ENCODE assay signal across 8 cellular contexts in genomic region chr11:17389205-17389956, GRCh38. TPM values are rescaled to one million over a fixed set of nuclear protein-coding genes. Genes with fewer than 3 reads are reported as not detected.
A peak's percentile ranks its signal among the peaks of the same experiment; 100 is the strongest.
DNase-seq lines count a peak whose midpoint lies in the region; ATAC-seq lines count a peak whose summit lies in the region.

No MANE protein-coding gene starts in this region.

- peak overlapping the region; percentile 68 for H3K4me3 Mint-ChIP-seq in activated T-helper 2 cell treated with anti-CD3 and anti-CD28 coated beads, Interferon-gamma antibody, Interleukin-2, Interleukin-4, amounts not matched to agents 10 μg/mL and 5 μg/mL and 100 μg/mL, durations not matched to agents 14 hours and 24 hours and 36 hours (ENCODE audit: low read depth)

- H2BK5ac ChIP-seq in neuronal stem cell (ENCODE audit: low read length): no peak overlapping the region

- peaks cover 0 to 48% (median 5%) of the 10 kb centered on the region in 3 experiments for H3K27me3 ChIP-seq in neuronal stem cell (ENCODE audit: control insufficient read depth in 3 of 3, insufficient read depth in 3 of 3, low read depth in 1 of 3, low read length in 3 of 3)

- peaks cover 2 to 5% of the 10 kb centered on the region in 2 donors for H3K4me1 ChIP-seq in neuronal stem cell (ENCODE audit: control insufficient read depth in 2 of 2, insufficient read depth in 1 of 2, low read depth in 1 of 2, low read length in 2 of 2)

- no peak overlapping the region for H3K4ac ChIP-seq in neuronal stem cell (ENCODE audit: low read length)

- H3K23ac ChIP-seq in neuronal stem cell (ENCODE audit: low read depth, low read length, poor library complexity): no peak overlapping the region

- H3K4me2 ChIP-seq in neuronal stem cell (ENCODE audit: insufficient read depth, low read length, poor library complexity, severe bottlenecking): peak overlapping the region; percentile 86

- H3K4me3 ChIP-seq in neuronal stem cell (ENCODE audit: low read length in 2 of 2): peak overlapping the region; percentile 54 to 83

- H3K18ac ChIP-seq in neuronal stem cell (ENCODE audit: low read length): peak overlapping the region; percentile 94

- peaks cover 3% of the 10 kb centered on the region for H3K4me1 Mint-ChIP-seq in activated T-helper 2 cell treated with anti-CD3 and anti-CD28 coated beads, Interferon-gamma antibody, Interleukin-2, Interleukin-4, amounts not matched to agents 10 μg/mL and 5 μg/mL and 100 μg/mL, durations not matched to agents 14 hours and 24 hours and 36 hours (ENCODE audit: low read depth)

- H2BK120ac ChIP-seq in neuronal stem cell (ENCODE audit: low read depth, low read length): peak overlapping the region; percentile 26

- peak overlapping the region; percentile 100 for H2AFZ ChIP-seq in neuronal stem cell (ENCODE audit: low read length)

- H3K36me3 Mint-ChIP-seq in activated T-helper 2 cell treated with anti-CD3 and anti-CD28 coated beads, Interferon-gamma antibody, Interleukin-2, Interleukin-4, amounts not matched to agents 10 μg/mL and 5 μg/mL and 100 μg/mL, durations not matched to agents 14 hours and 24 hours and 36 hours (ENCODE audit: low read depth): no peaks in the 10 kb centered on the region

- H3K27ac Mint-ChIP-seq in activated T-helper 2 cell treated with anti-CD3 and anti-CD28 coated beads, Interferon-gamma antibody, Interleukin-2, Interleukin-4, amounts not matched to agents 10 μg/mL and 5 μg/mL and 100 μg/mL, durations not matched to agents 14 hours and 24 hours and 36 hours: no peak overlapping the region

- intact Hi-C loops in activated T-helper 2 cell treated with anti-CD3 and anti-CD28 coated beads, Interferon-gamma antibody, Interleukin-2, Interleukin-4, amounts not matched to agents 10 μg/mL and 5 μg/mL and 100 μg/mL, durations not matched to agents 14 hours and 24 hours and 36 hours (cut with micrococcal nuclease): no loop called here

- H3K79me1 ChIP-seq in neuronal stem cell (ENCODE audit: low read depth, low read length): no peaks in the 10 kb centered on the region

- DNase-seq in CMK (ENCODE audit: low read depth) (peak; percentile 29), KG1 (lab: John Stamatoyannopoulos, UW) (peak; percentile 14), OCI-M1 (lab: John Stamatoyannopoulos, UW) (peak; percentile 77), foreskin melanocyte (peak; percentile 11), neuronal stem cell (ENCODE audit: low spot score) (peak; percentile 77), substantia nigra (lab: John Stamatoyannopoulos, UW) (peak in 40 of 49 donors; percentile 9 to 91 (median 46))
- DNase-seq in activated T-helper 2 cell treated with anti-CD3 and anti-CD28 coated beads, Interferon-gamma antibody, Interleukin-2, Interleukin-4, amounts not matched to agents 10 μg/mL and 5 μg/mL and 100 μg/mL, durations not matched to agents 14 hours and 24 hours and 36 hours (ENCODE audit: low spot score): peak; percentile 68

- no peak overlapping the region for H4K8ac ChIP-seq in neuronal stem cell (ENCODE audit: low read depth, low read length)

- H3K36me3 ChIP-seq in neuronal stem cell (replicated peaks in 1 of 2; ENCODE audit: control insufficient read depth in 2 of 2, insufficient read depth in 2 of 2, low read length in 2 of 2): no peaks in the 10 kb centered on the region

- no peaks in the 10 kb centered on the region for H3K9me3 Mint-ChIP-seq in activated T-helper 2 cell treated with anti-CD3 and anti-CD28 coated beads, Interferon-gamma antibody, Interleukin-2, Interleukin-4, amounts not matched to agents 10 μg/mL and 5 μg/mL and 100 μg/mL, durations not matched to agents 14 hours and 24 hours and 36 hours

- peaks cover 5 to 8% of the 10 kb centered on the region in 2 donors for H3K9me3 ChIP-seq in neuronal stem cell (replicated peaks in 1 of 2; ENCODE audit: control insufficient read depth in 2 of 2, insufficient read depth in 1 of 2, low read depth in 1 of 2, low read length in 2 of 2)

- no peak overlapping the region for H2BK12ac ChIP-seq in neuronal stem cell (ENCODE audit: low read length)

- no peak overlapping the region for H2AK5ac ChIP-seq in neuronal stem cell (ENCODE audit: low read depth, low read length)

- H3K14ac ChIP-seq in neuronal stem cell (ENCODE audit: low read length): no peak overlapping the region

- peaks cover 28% of the 10 kb centered on the region for H3K27me3 Mint-ChIP-seq in activated T-helper 2 cell treated with anti-CD3 and anti-CD28 coated beads, Interferon-gamma antibody, Interleukin-2, Interleukin-4, amounts not matched to agents 10 μg/mL and 5 μg/mL and 100 μg/mL, durations not matched to agents 14 hours and 24 hours and 36 hours (ENCODE audit: low read depth)

- H4K91ac ChIP-seq in neuronal stem cell (ENCODE audit: low read depth, low read length, poor library complexity): no peak overlapping the region

- H2BK15ac ChIP-seq in neuronal stem cell (ENCODE audit: low read length): peak overlapping the region; percentile 77

- no CpG with 5 or more reads among the region's 56 CpGs for WGBS in neuronal stem cell (ENCODE audit: extremely low coverage in 2 of 2, insufficient read length in 2 of 2, insufficient replicate concordance in 1 of 2), 2 donors

- peak overlapping the region; percentile 88 for H3K9ac ChIP-seq in neuronal stem cell (ENCODE audit: low read depth, low read length, poor library complexity)

- ATAC-seq in GM21515 (IDR thresholded peaks at IDR 0.05; ENCODE audit: unreplicated experiment): peak; percentile 55

- H3K27ac ChIP-seq in neuronal stem cell (replicated peaks; ENCODE audit: low read length) (peak overlapping the region; percentile 57), substantia nigra (ENCODE audit: low read depth, low read length, poor library complexity, severe bottlenecking) (no peak overlapping the region)

RNA-seq across cellular contexts. Expression of gene KCNJ11, which starts 0.9 kb away (rescaled TPM):
- 0.83 and 0.91 TPM in 2 replicates for total RNA-seq in activated T-helper 2 cell treated with anti-CD3 and anti-CD28 coated beads, Interferon-gamma antibody, Interleukin-2, Interleukin-4, amounts not matched to agents 10 μg/mL and 5 μg/mL and 100 μg/mL, durations not matched to agents 14 hours and 24 hours and 36 hours
- 4.0 TPM for polyA plus RNA-seq in neuronal stem cell (2013, experiment 1 of 2)
- 2.9 TPM for polyA plus RNA-seq in neuronal stem cell (2013, experiment 2 of 2)

RNA-seq across cellular contexts. Expression of gene NCR3LG1, which starts 37.8 kb away (rescaled TPM):
- total RNA-seq in activated T-helper 2 cell treated with anti-CD3 and anti-CD28 coated beads, Interferon-gamma antibody, Interleukin-2, Interleukin-4, amounts not matched to agents 10 μg/mL and 5 μg/mL and 100 μg/mL, durations not matched to agents 14 hours and 24 hours and 36 hours: 10.0 and 11.4 TPM in 2 replicates
- polyA plus RNA-seq in neuronal stem cell (2013, experiment 1 of 2): 1.6 TPM
- 1.4 TPM for polyA plus RNA-seq in neuronal stem cell (2013, experiment 2 of 2)

Comparison
In these comparisons a context has a peak if more than half of its experiments do, and no peak if none do; other contexts are left out.
1. DNase-seq: peak in every context shown above with its lines; median percentile 77 in OCI-M1; 77 in neuronal stem cell; 68 in activated T-helper 2 cell treated with anti-CD3 and anti-CD28 coated beads, Interferon-gamma antibody, Interleukin-2, Interleukin-4, amounts not matched to agents 10 μg/mL and 5 μg/mL and 100 μg/mL, durations not matched to agents 14 hours and 24 hours and 36 hours; 46 in substantia nigra; 29 in CMK; 14 in KG1; 11 in foreskin melanocyte.